In genomic region chr1:221392453-221392852, GRCh38 we compare ENCODE assay signal across 15 cellular contexts.
DNase-seq lines count a peak whose midpoint lies in the region; ATAC-seq and TF ChIP-seq lines count a peak whose summit lies in the region.
"Had no signal": no experiment of that assay in that cellular context is flagged by ENCODE, and none has a peak within 500 bp of the region (broad histone marks: within the 10 kb centered on the region; RNA-seq: fewer than 3 reads in every experiment).

No MANE protein-coding gene starts in this region.

- H3K9ac ChIP-seq in adipocyte (ENCODE audit: low read length), result no peak overlapping the region

- peaks cover 0 to 4% (median 0%) of the 10 kb centered on the region in 3 donors for H3K36me3 Mint-ChIP-seq in naive thymus-derived CD8-positive, alpha-beta T cell
- H3K36me3 Mint-ChIP-seq: activated naive CD8-positive, alpha-beta T cell had no signal

- H3K9me3 Mint-ChIP-seq in naive thymus-derived CD8-positive, alpha-beta T cell, result peaks cover 0 to 10% (median 2%) of the 10 kb centered on the region in 9 donors
- H3K9me3 Mint-ChIP-seq: activated CD4-positive, alpha-beta memory T cell treated with anti-CD3 and anti-CD28 coated beads, Interleukin-2, amount 10 ng/mL, durations not matched to agents 7 days and 5 days had no signal

- POLR2A ChIA-PET in naive thymus-derived CD8-positive, alpha-beta T cell (lab: Charles Lee), result no interaction called here

- H3K27me3 Mint-ChIP-seq in naive thymus-derived CD8-positive, alpha-beta T cell, result peaks cover 23 to 56% (median 32%) of the 10 kb centered on the region in 5 donors
- H3K27me3 Mint-ChIP-seq: activated CD4-positive, alpha-beta memory T cell treated with anti-CD3 and anti-CD28 coated beads, Interleukin-2, amount 10 ng/mL, durations not matched to agents 7 days and 5 days had no signal

- DNase-seq in GM04504 (ENCODE audit: low read depth) (peak; percentile 81), adipocyte (ENCODE audit: low read depth) (peak; percentile 88), foreskin keratinocyte (peak; percentile 52 to 72), stromal cell of bone marrow (ENCODE audit: low read depth) (peak; percentile 90), RPMI8226 (no peak), LoVo (ENCODE audit: low spot score) (no peak)
- no peak for DNase-seq in naive thymus-derived CD8-positive, alpha-beta T cell
- DNase-seq: activated CD4-positive, alpha-beta memory T cell treated with anti-CD3 and anti-CD28 coated beads, Interleukin-2, amount 10 ng/mL, durations not matched to agents 7 days and 5 days; kidney; MV-4-11; NCI-H748 treated with DMSO at 0.1 percent for 48 hours; occipital lobe; T-helper 1 cell had no signal

- H3K36me3 ChIP-seq in adipocyte (ENCODE audit: control insufficient read depth, insufficient read depth, low read length, severe bottlenecking), result no peaks in the 10 kb centered on the region

- H3K4me3 ChIP-seq in adipocyte (ENCODE audit: low read length), result no peak overlapping the region

- TF ChIP-seq CTCF in foreskin keratinocyte (conservative IDR thresholded peaks at IDR 0.05), result no peak

- H3K27me3 ChIP-seq in adipocyte (replicated peaks; ENCODE audit: control insufficient read depth, insufficient read depth, low read length) (no peaks in the 10 kb centered on the region), foreskin keratinocyte (no peaks in the 10 kb centered on the region)

- peaks cover 9% of the 10 kb centered on the region for H3K9me3 ChIP-seq in adipocyte (ENCODE audit: control insufficient read depth, low read length)

- no peak overlapping the region for H3K27ac Mint-ChIP-seq in naive thymus-derived CD8-positive, alpha-beta T cell
- H3K27ac Mint-ChIP-seq: activated CD4-positive, alpha-beta memory T cell treated with anti-CD3 and anti-CD28 coated beads, Interleukin-2, amount 10 ng/mL, durations not matched to agents 7 days and 5 days; activated naive CD8-positive, alpha-beta T cell had no signal

- ATAC-seq in foreskin keratinocyte (peak; percentile 64), HG03521 (IDR thresholded peaks at IDR 0.05; ENCODE audit: unreplicated experiment) (no peak)
- no peak for ATAC-seq in naive thymus-derived CD8-positive, alpha-beta T cell

- H3K4me3 Mint-ChIP-seq in naive thymus-derived CD8-positive, alpha-beta T cell, result no peak overlapping the region
- H3K4me3 Mint-ChIP-seq: activated CD4-positive, alpha-beta memory T cell treated with anti-CD3 and anti-CD28 coated beads, Interleukin-2, amount 10 ng/mL, durations not matched to agents 7 days and 5 days; activated naive CD8-positive, alpha-beta T cell had no signal

- H3K27ac ChIP-seq in foreskin keratinocyte, result no peak overlapping the region

- peaks cover 0 to 4% (median 0%) of the 10 kb centered on the region in 4 donors for H3K4me1 Mint-ChIP-seq in naive thymus-derived CD8-positive, alpha-beta T cell
- H3K4me1 Mint-ChIP-seq: activated CD4-positive, alpha-beta memory T cell treated with anti-CD3 and anti-CD28 coated beads, Interleukin-2, amount 10 ng/mL, durations not matched to agents 7 days and 5 days had no signal

- H3K4me1 ChIP-seq in adipocyte (ENCODE audit: control insufficient read depth, insufficient read depth, low read length) (peaks cover 29% of the 10 kb centered on the region), foreskin keratinocyte (no peaks in the 10 kb centered on the region)

Comparison
In these comparisons a context has a peak if more than half of its experiments do, and no peak if none do; other contexts are left out.
1. DNase-seq: peak in GM04504 (single experiment), adipocyte (single experiment), foreskin keratinocyte (2 of 2) and stromal cell of bone marrow (single experiment); none in naive thymus-derived CD8-positive, alpha-beta T cell (0 of 10), RPMI8226 (single experiment) and LoVo (single experiment).